1 cellular context compared by ENCODE assay signal in the genomic region with DNA sequence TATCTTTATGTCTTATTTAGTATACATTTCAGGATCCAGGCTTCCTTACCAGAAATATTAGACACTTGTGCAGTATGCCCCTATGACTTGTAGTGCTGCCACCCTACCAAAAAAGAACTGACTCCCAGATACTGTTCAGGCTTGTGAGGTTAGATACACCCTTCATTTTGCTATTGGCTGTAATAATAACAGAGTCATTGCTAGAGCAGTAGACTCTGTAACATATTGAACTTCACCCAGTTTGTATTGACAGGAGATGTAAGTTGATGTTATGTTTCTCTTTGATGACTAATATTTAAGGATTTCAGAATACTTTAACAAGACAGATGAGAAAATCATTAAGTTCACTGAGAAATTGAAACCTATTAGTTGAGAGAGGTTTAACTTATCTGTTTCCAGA.
TF ChIP-seq lines count a peak whose summit lies in the region.

No MANE protein-coding gene starts in this region.

TF ChIP-seq in A549, 52 proteins besides CTCF, POLR2A, EP300 and RAD21 (continued from another document):
- no peak for TF ChIP-seq CBX8 (IDR thresholded peaks at IDR 0.05)
- no peak for TF ChIP-seq FOSB (CRISPR knock-in tag; IDR thresholded peaks at IDR 0.05)
TF ChIP-seq in A549: peak in this region for 0.
